ENCODE assay signal across 10 cellular contexts in the genomic region with DNA sequence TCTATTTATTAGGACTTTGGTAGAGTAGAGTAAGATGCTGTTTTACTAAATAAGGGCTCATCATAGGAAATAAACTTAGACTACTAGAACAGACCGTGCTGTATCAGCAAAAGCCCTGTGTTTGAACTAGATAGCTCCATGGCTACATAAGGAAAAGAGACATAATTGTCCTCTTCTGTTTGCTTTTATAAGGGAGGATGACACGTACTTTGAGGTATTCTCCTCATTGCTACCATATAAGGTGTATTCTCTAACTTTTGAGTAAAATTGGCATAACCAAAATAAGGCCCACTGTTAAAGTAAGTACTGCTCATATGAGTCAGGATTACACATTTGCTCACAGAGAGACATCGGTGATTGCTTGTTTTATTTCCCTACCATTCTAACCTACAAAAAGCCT.
A peak's percentile ranks its signal among the peaks of the same experiment; 100 is the strongest.
DNase-seq lines count a peak whose midpoint lies in the region; TF ChIP-seq lines count a peak whose summit lies in the region.
"Had no signal": no experiment of that assay in that cellular context is flagged by ENCODE, and none has a peak within 500 bp of the region (broad histone marks: within the 10 kb centered on the region; RNA-seq: fewer than 3 reads in every experiment).

No MANE protein-coding gene starts in this region.

- peaks cover 31% of the 10 kb centered on the region for H3K4me1 Mint-ChIP-seq in CD14-positive monocyte
- H3K4me1 Mint-ChIP-seq: activated CD4-positive, alpha-beta T cell treated with anti-CD3 and anti-CD28 coated beads, Interleukin-2, amount 10 ng/mL, durations not matched to agents 24 days and 14 days had no signal

- H2AFZ ChIP-seq in smooth muscle cell (ENCODE audit: low read depth) = no peak overlapping the region

- peaks cover 0 to 2% (median 0%) of the 10 kb centered on the region in 7 donors for H3K9me3 Mint-ChIP-seq in CD14-positive monocyte
- H3K9me3 Mint-ChIP-seq: activated CD4-positive, alpha-beta T cell treated with anti-CD3 and anti-CD28 coated beads, Interleukin-2, amount 10 ng/mL, durations not matched to agents 24 days and 14 days; activated naive CD8-positive, alpha-beta T cell treated with anti-CD3 and anti-CD28 coated beads, Interleukin-2, amount 10 ng/mL, durations not matched to agents 7 days and 5 days had no signal

- peaks cover 26% of the 10 kb centered on the region for H3F3A ChIP-seq in smooth muscle cell (ENCODE audit: low read depth)

- TF ChIP-seq CTCF in VCaP (conservative IDR thresholded peaks at IDR 0.05) (no peak), smooth muscle cell (IDR thresholded peaks at IDR 0.05; ENCODE audit: borderline replicate concordance, insufficient read depth, poor library complexity, severe bottlenecking) (no peak), CD14-positive monocyte (IDR thresholded peaks at IDR 0.05) (no peak)

- H3K36me3 ChIP-seq in smooth muscle cell (ENCODE audit: low read depth) = no peaks in the 10 kb centered on the region

- peak overlapping the region; percentile 85 for H3K27ac ChIP-seq in VCaP
- H3K27ac ChIP-seq in smooth muscle cell (ENCODE audit: low read depth) = peak overlapping the region; percentile 93

- H3K27me3 Mint-ChIP-seq in CD14-positive monocyte (ENCODE audit: low read depth in 3 of 3) = no peaks in the 10 kb centered on the region
- H3K27me3 Mint-ChIP-seq: activated CD4-positive, alpha-beta T cell treated with anti-CD3 and anti-CD28 coated beads, Interleukin-2, amount 10 ng/mL, durations not matched to agents 24 days and 14 days; activated naive CD8-positive, alpha-beta T cell treated with anti-CD3 and anti-CD28 coated beads, Interleukin-2, amount 10 ng/mL, durations not matched to agents 7 days and 5 days had no signal

- H3K4me3 Mint-ChIP-seq in CD14-positive monocyte = no peak overlapping the region
- H3K4me3 Mint-ChIP-seq: activated CD4-positive, alpha-beta T cell treated with anti-CD3 and anti-CD28 coated beads, Interleukin-2, amount 10 ng/mL, durations not matched to agents 24 days and 14 days; activated naive CD8-positive, alpha-beta T cell treated with anti-CD3 and anti-CD28 coated beads, Interleukin-2, amount 10 ng/mL, durations not matched to agents 7 days and 5 days had no signal

- peaks cover 6 to 9% of the 10 kb centered on the region in 2 donors for H3K36me3 Mint-ChIP-seq in CD14-positive monocyte

- peak overlapping the region; percentile 69 for H3K9ac ChIP-seq in smooth muscle cell (ENCODE audit: low read depth)

- no peaks in the 10 kb centered on the region for H4K20me1 ChIP-seq in smooth muscle cell (ENCODE audit: low read depth)

- H3K27me3 ChIP-seq in smooth muscle cell (ENCODE audit: low read depth) = no peaks in the 10 kb centered on the region

- H3K4me1 ChIP-seq in smooth muscle cell (ENCODE audit: low read depth) = peaks cover 20% of the 10 kb centered on the region

- peak overlapping the region; percentile 73 for H3K4me2 ChIP-seq in smooth muscle cell

- H3K4me3 ChIP-seq in smooth muscle cell = no peak overlapping the region

- WGBS in smooth muscle cell (ENCODE audit: low lambda C conversion rate) = 16% methylated on average over 3 of the region's 3 CpGs

- intact Hi-C loops in CD14-positive monocyte (cut with micrococcal nuclease) = no loop called here

- no peaks in the 10 kb centered on the region for H3K9me3 ChIP-seq in smooth muscle cell (replicated peaks; ENCODE audit: low read depth)

- peak; percentile 35 for DNase-seq in GM04504 (ENCODE audit: low read depth)
- peak; percentile 52 for DNase-seq in glomerular visceral epithelial cell (ENCODE audit: extremely low spot score)
- DNase-seq in smooth muscle cell (lab: John Stamatoyannopoulos, UW; ENCODE audit: unreplicated experiment) = no peak
- no peak for DNase-seq in CD14-positive monocyte (ENCODE audit: low spot score)
- DNase-seq in NCI-H2171 (lab: John Stamatoyannopoulos, UW) = no peak
- DNase-seq in activated T-cell treated with anti-CD3 and anti-CD28 coated beads for 4 hours = no peak
- DNase-seq: activated CD4-positive, alpha-beta T cell treated with anti-CD3 and anti-CD28 coated beads, Interleukin-2, amount 10 ng/mL, durations not matched to agents 24 days and 14 days; activated naive CD8-positive, alpha-beta T cell treated with anti-CD3 and anti-CD28 coated beads, Interleukin-2, amount 10 ng/mL, durations not matched to agents 7 days and 5 days; stimulated activated naive CD8-positive, alpha-beta T cell treated with anti-CD3 and anti-CD28 coated beads, Interleukin-15, Interleukin-2, amounts not matched to agents 100 U/mL and 50 U/mL, for 24 hours had no signal

- H3K79me2 ChIP-seq in smooth muscle cell (ENCODE audit: low read depth) = peaks cover 82% of the 10 kb centered on the region

- no peak overlapping the region for H3K27ac Mint-ChIP-seq in CD14-positive monocyte
- H3K27ac Mint-ChIP-seq: activated CD4-positive, alpha-beta T cell treated with anti-CD3 and anti-CD28 coated beads, Interleukin-2, amount 10 ng/mL, durations not matched to agents 24 days and 14 days; activated naive CD8-positive, alpha-beta T cell treated with anti-CD3 and anti-CD28 coated beads, Interleukin-2, amount 10 ng/mL, durations not matched to agents 7 days and 5 days had no signal

Comparison
In these comparisons a context has a peak if more than half of its experiments do, and no peak if none do; other contexts are left out.
1. DNase-seq: peak in GM04504 (single experiment) and glomerular visceral epithelial cell (single experiment); none in smooth muscle cell (single experiment), CD14-positive monocyte (single experiment), NCI-H2171 (single experiment) and activated T-cell treated with anti-CD3 and anti-CD28 coated beads for 4 hours (single experiment).